ENCODE assay signal across 23 cellular contexts in genomic region chr3:114711321-114711891, GRCh38.
"Had no signal": no experiment of that assay in that cellular context is flagged by ENCODE, and none has a peak within 500 bp of the region (broad histone marks: within the 10 kb centered on the region; RNA-seq: fewer than 3 reads in every experiment).

No MANE protein-coding gene starts in this region.

- H3K36me3 Mint-ChIP-seq: mesothelial cell of epicardium, natural killer cell had no signal

- DNase-seq: activated CD4-positive, alpha-beta T cell treated with anti-CD3 and anti-CD28 coated beads, Interleukin-2, amount 10 ng/mL, durations not matched to agents 7 days and 5 days; activated CD4-positive, CD25-positive, alpha-beta regulatory T cell treated with anti-CD3 and anti-CD28 coated beads, Interleukin-2, amount 50 U/mL, for 72 hours; activated CD8-positive, alpha-beta T cell treated with anti-CD3 and anti-CD28 coated beads for 36 hours; activated gamma-delta T cell; anterior cingulate cortex; body of pancreas; caudate nucleus; effector memory CD8-positive, alpha-beta T cell; kidney; left ventricle myocardium inferior; natural killer cell; stimulated activated CD4-positive, alpha-beta T cell treated with anti-CD3 and anti-CD28 coated beads, Interleukin-12 subunit alpha, Interleukin-12 subunit beta, amount 100 ng/mL, for 4 hours; stimulated activated CD4-positive, alpha-beta T cell treated with anti-CD3 and anti-CD28 coated beads, Interleukin-4, amount 100 ng/mL, for 4 hours; stimulated activated naive CD8-positive, alpha-beta T cell treated with anti-CD3 and anti-CD28 coated beads, Interleukin-15, Interleukin-2, amounts not matched to agents 100 U/mL and 50 U/mL, for 24 hours; tibial artery had no signal

- H3K4me3 ChIP-seq: body of pancreas, left ventricle myocardium inferior, right atrium auricular region, tibial artery had no signal

- H3K4me1 ChIP-seq: tibial artery had no signal

- H3K36me3 ChIP-seq: left ventricle myocardium inferior, right atrium auricular region, tibial artery had no signal

- H3K4me3 Mint-ChIP-seq: activated CD4-positive, alpha-beta T cell treated with anti-CD3 and anti-CD28 coated beads, Interleukin-2, amount 10 ng/mL, durations not matched to agents 7 days and 5 days; activated CD8-positive, alpha-beta T cell treated with anti-CD3 and anti-CD28 coated beads for 36 hours; activated naive CD4-positive, alpha-beta T cell treated with anti-CD3 and anti-CD28 coated beads, Interleukin-2, amount 50 U/mL, for 24 hours; activated T-helper 1 cell treated with anti-CD3 and anti-CD28 coated beads, Interleukin-12 subunit alpha, Interleukin-12 subunit beta, Interleukin-2, Interleukin-4 antibody, amounts not matched to agents 30 ng/mL and 10 ng/mL and 1 ng/mL, durations not matched to agents 14 hours and 24 hours and 36 hours; effector memory CD8-positive, alpha-beta T cell; mesothelial cell of epicardium; natural killer cell; T-helper 2 cell treated with Interferon-gamma antibody and Interleukin-4, amounts not matched to agents 5 μg/mL and 100 μg/mL, for 36 hours had no signal

- H3K27me3 ChIP-seq: body of pancreas, right atrium auricular region, tibial artery had no signal

- H3K27ac Mint-ChIP-seq: activated CD4-positive, alpha-beta T cell treated with anti-CD3 and anti-CD28 coated beads, Interleukin-2, amount 10 ng/mL, durations not matched to agents 7 days and 5 days; activated CD8-positive, alpha-beta T cell treated with anti-CD3 and anti-CD28 coated beads for 36 hours; activated naive CD4-positive, alpha-beta T cell treated with anti-CD3 and anti-CD28 coated beads, Interleukin-2, amount 50 U/mL, for 24 hours; activated T-helper 1 cell treated with anti-CD3 and anti-CD28 coated beads, Interleukin-12 subunit alpha, Interleukin-12 subunit beta, Interleukin-2, Interleukin-4 antibody, amounts not matched to agents 30 ng/mL and 10 ng/mL and 1 ng/mL, durations not matched to agents 14 hours and 24 hours and 36 hours; effector memory CD8-positive, alpha-beta T cell; mesothelial cell of epicardium; natural killer cell; progenitor cell of endocrine pancreas; T-helper 2 cell treated with Interferon-gamma antibody and Interleukin-4, amounts not matched to agents 5 μg/mL and 100 μg/mL, for 36 hours had no signal

- H3K9me3 ChIP-seq: body of pancreas, left ventricle myocardium inferior, right atrium auricular region, tibial artery had no signal

- ATAC-seq: activated CD8-positive, alpha-beta T cell treated with anti-CD3 and anti-CD28 coated beads for 36 hours; body of pancreas; effector memory CD8-positive, alpha-beta T cell; natural killer cell; stimulated activated naive CD8-positive, alpha-beta T cell treated with anti-CD3 and anti-CD28 coated beads, Interleukin-15, Interleukin-2, amounts not matched to agents 100 U/mL and 50 U/mL, for 24 hours had no signal

- FAIRE-seq: colon had no signal

- H3K9me3 Mint-ChIP-seq: activated CD4-positive, alpha-beta T cell treated with anti-CD3 and anti-CD28 coated beads, Interleukin-2, amount 10 ng/mL, durations not matched to agents 7 days and 5 days; activated CD8-positive, alpha-beta T cell treated with anti-CD3 and anti-CD28 coated beads for 36 hours; activated naive CD4-positive, alpha-beta T cell treated with anti-CD3 and anti-CD28 coated beads, Interleukin-2, amount 50 U/mL, for 24 hours; activated T-helper 1 cell treated with anti-CD3 and anti-CD28 coated beads, Interleukin-12 subunit alpha, Interleukin-12 subunit beta, Interleukin-2, Interleukin-4 antibody, amounts not matched to agents 30 ng/mL and 10 ng/mL and 1 ng/mL, durations not matched to agents 14 hours and 24 hours and 36 hours; effector memory CD8-positive, alpha-beta T cell; mesothelial cell of epicardium; natural killer cell; T-helper 2 cell treated with Interferon-gamma antibody and Interleukin-4, amounts not matched to agents 5 μg/mL and 100 μg/mL, for 36 hours had no signal

- H3K27me3 Mint-ChIP-seq: activated CD4-positive, alpha-beta T cell treated with anti-CD3 and anti-CD28 coated beads, Interleukin-2, amount 10 ng/mL, durations not matched to agents 7 days and 5 days; activated CD8-positive, alpha-beta T cell treated with anti-CD3 and anti-CD28 coated beads for 36 hours; activated naive CD4-positive, alpha-beta T cell treated with anti-CD3 and anti-CD28 coated beads, Interleukin-2, amount 50 U/mL, for 24 hours; effector memory CD8-positive, alpha-beta T cell; progenitor cell of endocrine pancreas had no signal

- H3K27ac ChIP-seq: body of pancreas, left ventricle myocardium inferior, right atrium auricular region, tibial artery, VCaP had no signal
